ENCODE assay signal across 1 cellular context in genomic region chr15:34726407-34727100, GRCh38.
A peak's percentile ranks its signal among the peaks of the same experiment; 100 is the strongest.
TF ChIP-seq lines count a peak whose summit lies in the region.

No MANE protein-coding gene starts in this region.

TF ChIP-seq in H1, 55 proteins besides CTCF, POLR2A, EP300 and RAD21 (continued from another document):
- TF ChIP-seq CHD7 (IDR thresholded peaks at IDR 0.05; ENCODE audit: insufficient replicate concordance, low read length) = peak; percentile 61
- peak; percentile 71 for TF ChIP-seq CEBPB (IDR thresholded peaks at IDR 0.05; ENCODE audit: low read depth, low read length)
- TF ChIP-seq ASH2L (IDR thresholded peaks at IDR 0.05; ENCODE audit: low read length) = peak; percentile 31
- TF ChIP-seq NANOG (IDR thresholded peaks at IDR 0.05; ENCODE audit: insufficient read depth, low read depth, low read length, poor library complexity, severe bottlenecking) = no peak
- 0 out of 2 replicates have a peak, but pooled peaks have one; percentile 9 for TF ChIP-seq POU5F1 (IDR thresholded peaks at IDR 0.05; ENCODE audit: low read depth, low read length)
- TF ChIP-seq TEAD4 (IDR thresholded peaks at IDR 0.05; ENCODE audit: low read depth, low read length) = peak; percentile 90
- peak; percentile 52; the same call in 1 of the 2 replicates for TF ChIP-seq SP1 (IDR thresholded peaks at IDR 0.05; ENCODE audit: low read depth, low read length)
- TF ChIP-seq HDAC6 (IDR thresholded peaks at IDR 0.05; ENCODE audit: low read depth, low read length) = no peak
